In genomic region chr17:49404906-49405305, GRCh38 we compare ENCODE assay signal across 19 cellular contexts. TPM values are rescaled to one million over a fixed set of nuclear protein-coding genes. Genes with fewer than 3 reads are reported as not detected.
DNase-seq lines count a peak whose midpoint lies in the region; TF ChIP-seq lines count a peak whose summit lies in the region.
"Had no signal": no experiment of that assay in that cellular context is flagged by ENCODE, and none has a peak within 500 bp of the region (broad histone marks: within the 10 kb centered on the region; RNA-seq: fewer than 3 reads in every experiment).

No MANE protein-coding gene starts in this region.

- H3K9me3 Mint-ChIP-seq in immature natural killer cell (no peaks in the 10 kb centered on the region), type B pancreatic cell (no peaks in the 10 kb centered on the region)
- H3K9me3 Mint-ChIP-seq: T-cell had no signal

- peak overlapping the region; percentile 94 to 98 (median 98) for H3K27ac Mint-ChIP-seq in immature natural killer cell
- H3K27ac Mint-ChIP-seq in type B pancreatic cell = no peak overlapping the region

- H3K27me3 Mint-ChIP-seq in immature natural killer cell (ENCODE audit: low read depth in 3 of 3) = peaks cover 0 to 12% (median 9%) of the 10 kb centered on the region in 3 donors
- H3K27me3 Mint-ChIP-seq in type B pancreatic cell = no peaks in the 10 kb centered on the region
- H3K27me3 Mint-ChIP-seq: T-cell had no signal

- CTCF ChIA-PET in GM10248 (lab: Yijun Ruan, JAX) = interaction anchor here (0.8 to 12.1 kb wide), 2 partner anchors 10 to 152 kb away, joined by 3 to 220 read pairs; partner anchors contain the start of gene PHB1

- H3K4me1 ChIP-seq in smooth muscle cell (ENCODE audit: low read depth) = no peaks in the 10 kb centered on the region

- no peak overlapping the region for H3K4me2 ChIP-seq in smooth muscle cell

- H3F3A ChIP-seq in smooth muscle cell (ENCODE audit: low read depth) = no peaks in the 10 kb centered on the region

- no peaks in the 10 kb centered on the region for H4K20me1 ChIP-seq in smooth muscle cell (ENCODE audit: low read depth)

- H3K79me2 ChIP-seq in smooth muscle cell (ENCODE audit: low read depth) = no peaks in the 10 kb centered on the region

- DNase-seq in EH (ENCODE audit: low read depth) (peak; percentile 53), immature natural killer cell (no peak), type B pancreatic cell (ENCODE audit: extremely low spot score, unreplicated experiment) (no peak), GM10248 (ENCODE audit: extremely low spot score) (no peak), smooth muscle cell (lab: John Stamatoyannopoulos, UW; ENCODE audit: unreplicated experiment) (no peak), GF-D8 (lab: John Stamatoyannopoulos, UW) (no peak)
- DNase-seq in stimulated activated CD8-positive, alpha-beta memory T cell treated with anti-CD3 and anti-CD28 coated beads, Interleukin-4, amount 100 ng/mL, for 48 hours = peak; percentile 19
- DNase-seq: COR-L47, GOT3, left colon, NCI-H1417 treated with DMSO at 0.1 percent for 48 hours, NCI-H2171 treated with DMSO at 0.1 percent for 48 hours, NCI-H69, SHP77 treated with DMSO at 0.1 percent for 48 hours, tibial artery had no signal

- no peaks in the 10 kb centered on the region for H3K27me3 ChIP-seq in smooth muscle cell (ENCODE audit: low read depth)
- H3K27me3 ChIP-seq: adrenal gland, gastroesophageal sphincter, tibial artery had no signal

- no peaks in the 10 kb centered on the region for H3K9me3 ChIP-seq in smooth muscle cell (replicated peaks; ENCODE audit: low read depth)
- H3K9me3 ChIP-seq: adrenal gland, gastroesophageal sphincter, tibial artery had no signal

- no peak overlapping the region for H3K9ac ChIP-seq in smooth muscle cell (ENCODE audit: low read depth)

- H3K4me3 Mint-ChIP-seq in immature natural killer cell (peak overlapping the region; percentile 68 to 88 (median 79)), type B pancreatic cell (no peak overlapping the region)

- 96% methylated on average over 14 of the region's 14 CpGs for WGBS in smooth muscle cell (ENCODE audit: low lambda C conversion rate)

- H2AFZ ChIP-seq in smooth muscle cell (ENCODE audit: low read depth) = no peak overlapping the region

- H3K4me1 Mint-ChIP-seq in immature natural killer cell = peaks cover 71 to 79% of the 10 kb centered on the region in 2 donors
- peaks cover 49% of the 10 kb centered on the region for H3K4me1 Mint-ChIP-seq in type B pancreatic cell (ENCODE audit: unreplicated experiment)

- POLR2A ChIA-PET in GM10248 (lab: Yijun Ruan, JAX) = no interaction called here

- H3K27ac ChIP-seq in VCaP = peak overlapping the region; percentile 51; the same call in 1 of the 2 replicates
- H3K27ac ChIP-seq in smooth muscle cell (ENCODE audit: low read depth) = no peak overlapping the region
- H3K27ac ChIP-seq: tibial artery had no signal

- H3K36me3 ChIP-seq in smooth muscle cell (ENCODE audit: low read depth) = peaks cover 12% of the 10 kb centered on the region

- H3K36me3 Mint-ChIP-seq in immature natural killer cell (peaks cover 19 to 40% (median 24%) of the 10 kb centered on the region in 3 donors), type B pancreatic cell (peaks cover 23% of the 10 kb centered on the region)

- TF ChIP-seq CTCF in VCaP (conservative IDR thresholded peaks at IDR 0.05) (no peak), type B pancreatic cell (conservative IDR thresholded peaks at IDR 0.05) (no peak), GM10248 (IDR thresholded peaks at IDR 0.05; ENCODE audit: control extremely low read depth, extremely low read depth, low read depth, missing control alignments) (no peak), smooth muscle cell (IDR thresholded peaks at IDR 0.05; ENCODE audit: borderline replicate concordance, insufficient read depth, poor library complexity, severe bottlenecking) (no peak)

- H3K4me3 ChIP-seq in smooth muscle cell = no peak overlapping the region
- H3K4me3 ChIP-seq: adrenal gland, gastroesophageal sphincter, tibial artery had no signal

RNA-seq across cellular contexts. Expression of gene PHB1, which starts 9.8 kb away (rescaled TPM):
- 100 to 1,000 TPM; 166 to 274 (median 228) TPM for polyA plus RNA-seq in immature natural killer cell
- total RNA-seq in type B pancreatic cell (ENCODE audit: low replicate concordance) = 231 and 270 TPM in 2 replicates
- 80.8 and 90.1 TPM in 2 replicates for total RNA-seq in smooth muscle cell
- 181 and 184 TPM in 2 replicates for polyA plus RNA-seq in smooth muscle cell

RNA-seq across cellular contexts. Expression of gene ZNF652, which starts 42.9 kb away (rescaled TPM):
- polyA plus RNA-seq in immature natural killer cell (10 to 100 TPM in 2 of 3 donors, 1 to 10 TPM in 1; 9.7 to 25.8 (median 16.0) TPM), smooth muscle cell (18.3 and 27.4 TPM in 2 replicates)
- total RNA-seq in type B pancreatic cell (ENCODE audit: low replicate concordance) (39.6 and 42.3 TPM in 2 replicates), smooth muscle cell (42.5 and 48.8 TPM in 2 replicates)

Comparison
In these comparisons a context has a peak if more than half of its experiments do, and no peak if none do; other contexts are left out.
1. DNase-seq: peak in EH (single experiment) and stimulated activated CD8-positive, alpha-beta memory T cell treated with anti-CD3 and anti-CD28 coated beads, Interleukin-4, amount 100 ng/mL, for 48 hours (single experiment); none in immature natural killer cell (0 of 3), type B pancreatic cell (single experiment), GM10248 (single experiment), smooth muscle cell (single experiment) and GF-D8 (single experiment).